ENCODE assay signal across 1 cellular context in the genomic region with DNA sequence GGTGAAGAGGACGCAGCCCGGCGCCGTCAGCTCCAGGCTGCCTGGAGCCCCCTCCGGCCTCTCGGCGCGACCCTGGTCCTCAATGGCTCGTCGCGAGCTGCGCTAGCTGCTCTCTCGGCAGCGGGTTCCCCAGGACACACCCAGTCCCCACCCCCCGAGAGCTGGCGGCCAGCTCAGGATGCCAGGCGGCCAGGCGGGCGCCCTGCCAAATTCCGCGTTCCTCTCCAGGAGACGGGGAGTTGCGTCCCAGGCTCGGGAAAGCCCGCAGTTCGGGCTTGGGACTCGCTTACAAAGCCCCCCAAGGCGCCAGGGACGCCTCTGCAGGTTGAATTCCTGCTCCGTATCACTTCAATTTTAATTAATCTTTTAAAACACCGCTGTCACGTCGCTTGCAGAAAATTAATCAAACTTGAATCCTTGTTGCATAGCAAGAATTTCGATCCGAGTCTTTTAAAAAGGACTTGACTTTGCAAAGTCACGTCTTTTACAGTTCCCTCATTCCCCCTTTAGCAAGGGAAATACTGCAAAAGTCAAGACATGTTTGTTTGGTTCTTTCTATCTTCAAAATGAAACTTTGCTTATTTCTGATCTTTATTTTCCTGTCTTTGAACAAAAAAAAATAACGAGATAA.
TF ChIP-seq lines count a peak whose summit lies in the region.

No MANE protein-coding gene starts in this region.

TF ChIP-seq in H1, 55 proteins besides CTCF, POLR2A, EP300 and RAD21:
- TF ChIP-seq TEAD4 (IDR thresholded peaks at IDR 0.05; ENCODE audit: low read depth, low read length) (peak; percentile 74), SP2 (IDR thresholded peaks at IDR 0.05; ENCODE audit: low read length) (no peak), GABPA (IDR thresholded peaks at IDR 0.05; ENCODE audit: borderline replicate concordance, insufficient read depth, low read length) (no peak), ZNF274 (IDR thresholded peaks at IDR 0.05; ENCODE audit: borderline replicate concordance, extremely low read depth, low read length) (no peak), GTF2F1 (IDR thresholded peaks at IDR 0.05; ENCODE audit: borderline replicate concordance, low read depth, low read length) (no peak), TAF7 (optimal IDR thresholded peaks at IDR 0.05; ENCODE audit: borderline replicate concordance, low read depth, low read length) (no peak), BCL11A (IDR thresholded peaks at IDR 0.05; ENCODE audit: low read depth in 2 of 2, low read length in 2 of 2) (no peak), SIN3A (conservative IDR thresholded peaks at IDR 0.05 in 1 of 2, IDR thresholded peaks at IDR 0.05 in 1 of 2; ENCODE audit: low read depth in 1 of 2, low read length in 2 of 2) (0 out of 4 replicates have a peak, but pooled peaks of 1 of the 2 experiments have one; percentile 58), CHD2 (IDR thresholded peaks at IDR 0.05; ENCODE audit: low read length) (no peak), YY1 (IDR thresholded peaks at IDR 0.05; ENCODE audit: low read depth, low read length) (0 out of 2 replicates have a peak, but pooled peaks have one; percentile 50), TCF12 (IDR thresholded peaks at IDR 0.05; ENCODE audit: low read depth, low read length) (no peak), TBP (IDR thresholded peaks at IDR 0.05; ENCODE audit: low read depth, low read length) (peak; percentile 61), NRF1 (IDR thresholded peaks at IDR 0.05; ENCODE audit: low read depth, low read length) (no peak), CEBPB (IDR thresholded peaks at IDR 0.05; ENCODE audit: low read depth, low read length) (no peak), HDAC6 (IDR thresholded peaks at IDR 0.05; ENCODE audit: low read depth, low read length) (no peak), POLR2AphosphoS5 (IDR thresholded peaks at IDR 0.05; ENCODE audit: low read depth, low read length) (no peak), SP1 (IDR thresholded peaks at IDR 0.05; ENCODE audit: low read depth, low read length) (no peak), SAP30 (IDR thresholded peaks at IDR 0.05; ENCODE audit: insufficient read depth, insufficient replicate concordance, low read length) (peak; percentile 25), RXRA (IDR thresholded peaks at IDR 0.05; ENCODE audit: insufficient read depth, low read depth, low read length) (no peak), BRCA1 (IDR thresholded peaks at IDR 0.05; ENCODE audit: low read depth, low read length) (no peak), TAF1 (IDR thresholded peaks at IDR 0.05; ENCODE audit: low read depth, low read length) (peak; percentile 67), SRF (IDR thresholded peaks at IDR 0.05; ENCODE audit: low read depth, low read length) (no peak), CBX5 (IDR thresholded peaks at IDR 0.05; ENCODE audit: low read depth, low read length) (no peak), ASH2L (IDR thresholded peaks at IDR 0.05; ENCODE audit: low read length) (peak; percentile 47), MAFK (IDR thresholded peaks at IDR 0.05; ENCODE audit: low read depth, low read length) (no peak)
- TF ChIP-seq, protein P1, sequence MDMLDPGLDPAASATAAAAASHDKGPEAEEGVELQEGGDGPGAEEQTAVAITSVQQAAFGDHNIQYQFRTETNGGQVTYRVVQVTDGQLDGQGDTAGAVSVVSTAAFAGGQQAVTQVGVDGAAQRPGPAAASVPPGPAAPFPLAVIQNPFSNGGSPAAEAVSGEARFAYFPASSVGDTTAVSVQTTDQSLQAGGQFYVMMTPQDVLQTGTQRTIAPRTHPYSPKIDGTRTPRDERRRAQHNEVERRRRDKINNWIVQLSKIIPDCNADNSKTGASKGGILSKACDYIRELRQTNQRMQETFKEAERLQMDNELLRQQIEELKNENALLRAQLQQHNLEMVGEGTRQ (IDR thresholded peaks at IDR 0.05; ENCODE audit: low read length): no peak
- TF ChIP-seq, protein P2, sequence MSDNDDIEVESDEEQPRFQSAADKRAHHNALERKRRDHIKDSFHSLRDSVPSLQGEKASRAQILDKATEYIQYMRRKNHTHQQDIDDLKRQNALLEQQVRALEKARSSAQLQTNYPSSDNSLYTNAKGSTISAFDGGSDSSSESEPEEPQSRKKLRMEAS (IDR thresholded peaks at IDR 0.05): no peak
